Comparison of ENCODE assay signal across 2 cellular contexts in genomic region chr10:80671847-80672246, GRCh38.
TF ChIP-seq lines count a peak whose summit lies in the region.

No MANE protein-coding gene starts in this region.

TF ChIP-seq in HepG2, 621 proteins besides CTCF, POLR2A, EP300 and RAD21 (continued from another document):
- TF ChIP-seq AHDC1 (CRISPR knock-in tag; IDR thresholded peaks at IDR 0.05; ENCODE audit: borderline replicate concordance) (no peak), PRPF4 (IDR thresholded peaks at IDR 0.05; ENCODE audit: low read depth, low read length, poor library complexity, severe bottlenecking) (no peak), ZNF260 (CRISPR knock-in tag; IDR thresholded peaks at IDR 0.05; ENCODE audit: borderline replicate concordance, low read depth) (no peak), MEF2D (CRISPR knock-in tag; IDR thresholded peaks at IDR 0.05) (no peak), ZFP36 (IDR thresholded peaks at IDR 0.05; ENCODE audit: borderline replicate concordance, low read depth, low read length, partially characterized antibody) (no peak), MAFF (IDR thresholded peaks at IDR 0.05; ENCODE audit: low read depth, low read length) (peak; percentile 68), ZNF451 (CRISPR knock-in tag; IDR thresholded peaks at IDR 0.05) (no peak), MAFK (conservative IDR thresholded peaks at IDR 0.05 in 1 of 2, IDR thresholded peaks at IDR 0.05 in 1 of 2; ENCODE audit: low read length in 2 of 2) (peak; percentile 67 to 86), DPF2 (CRISPR knock-in tag; IDR thresholded peaks at IDR 0.05; ENCODE audit: borderline replicate concordance, low read depth) (no peak), SOX6 (IDR thresholded peaks at IDR 0.05) (no peak), SOX6 (CRISPR knock-in tag; IDR thresholded peaks at IDR 0.05) (no peak)

TF ChIP-seq in K562, 482 proteins besides CTCF, POLR2A, EP300 and RAD21 (continued from another document):
- TF ChIP-seq JUND (IDR thresholded peaks at IDR 0.05; ENCODE audit: borderline replicate concordance, low read depth, low read length) (no peak), JUND (tag; IDR thresholded peaks at IDR 0.05; ENCODE audit: borderline replicate concordance, low read depth, low read length) (no peak), RBM15 (IDR thresholded peaks at IDR 0.05; ENCODE audit: insufficient read depth, low read length) (no peak), ZNF316 (IDR thresholded peaks at IDR 0.05) (peak; percentile 51), ZNF175 (CRISPR knock-in tag; IDR thresholded peaks at IDR 0.05; ENCODE audit: low read depth) (no peak), ZNF263 (CRISPR knock-in tag; IDR thresholded peaks at IDR 0.05; ENCODE audit: borderline replicate concordance) (no peak)
